In genomic region chr1:204079608-204079999, GRCh38 we compare ENCODE assay signal across 9 cellular contexts. TPM values are rescaled to one million over a fixed set of nuclear protein-coding genes. Genes with fewer than 3 reads are reported as not detected.
A peak's percentile ranks its signal among the peaks of the same experiment; 100 is the strongest.
DNase-seq lines count a peak whose midpoint lies in the region; ATAC-seq and TF ChIP-seq lines count a peak whose summit lies in the region.
"Had no signal": no experiment of that assay in that cellular context is flagged by ENCODE, and none has a peak within 500 bp of the region (broad histone marks: within the 10 kb centered on the region; RNA-seq: fewer than 3 reads in every experiment).

No MANE protein-coding gene starts in this region.

- TF ChIP-seq CTCF in adrenal gland (IDR thresholded peaks at IDR 0.05): no peak

- H3K27ac ChIP-seq in adrenal gland: peak overlapping the region; percentile 14 to 82 (median 62)

- no peaks in the 10 kb centered on the region for H3K36me3 ChIP-seq in adrenal gland (replicated peaks in 1 of 2)

- no peaks in the 10 kb centered on the region for H3K27me3 ChIP-seq in adrenal gland

- WGBS in adrenal gland, 4 donors: 38 to 69% (median 65%) methylated on average over 1 to 3 of the region's 3 CpGs

- no peak for ATAC-seq in stimulated activated effector memory CD8-positive, alpha-beta T cell treated with anti-CD3 and anti-CD28 coated beads, Interleukin-12 subunit alpha, Interleukin-12 subunit beta, amount 100 ng/mL, for 72 hours
- no peak for ATAC-seq in GM19035 (IDR thresholded peaks at IDR 0.05; ENCODE audit: unreplicated experiment)
- ATAC-seq in HG03565 (IDR thresholded peaks at IDR 0.05; ENCODE audit: unreplicated experiment): no peak
- no peak for ATAC-seq in GM21737 (IDR thresholded peaks at IDR 0.05; ENCODE audit: unreplicated experiment)
- ATAC-seq: activated T-helper 17 cell treated with anti-CD3 and anti-CD28 coated beads, Interleukin-2, amount 50 U/mL, for 72 hours had no signal

- H3K27ac Mint-ChIP-seq in immature natural killer cell: peak overlapping the region in 1 of 6 donors; percentile 19
- H3K27ac Mint-ChIP-seq in stimulated activated effector memory CD8-positive, alpha-beta T cell treated with anti-CD3 and anti-CD28 coated beads, Interleukin-12 subunit alpha, Interleukin-12 subunit beta, amount 100 ng/mL, for 72 hours: no peak overlapping the region
- H3K27ac Mint-ChIP-seq: activated T-helper 17 cell treated with anti-CD3 and anti-CD28 coated beads, Interleukin-2, amount 50 U/mL, for 72 hours had no signal

- DNase-seq in HT1080 (ENCODE audit: low read depth) (peak; percentile 42), adrenal gland (no peak), immature natural killer cell (no peak), RKO (ENCODE audit: low spot score) (no peak)
- no peak for DNase-seq in stimulated activated effector memory CD8-positive, alpha-beta T cell treated with anti-CD3 and anti-CD28 coated beads, Interleukin-12 subunit alpha, Interleukin-12 subunit beta, amount 100 ng/mL, for 72 hours (ENCODE audit: low spot score in 2 of 2)

- H3K9me3 Mint-ChIP-seq in immature natural killer cell: no peaks in the 10 kb centered on the region
- no peaks in the 10 kb centered on the region for H3K9me3 Mint-ChIP-seq in stimulated activated effector memory CD8-positive, alpha-beta T cell treated with anti-CD3 and anti-CD28 coated beads, Interleukin-12 subunit alpha, Interleukin-12 subunit beta, amount 100 ng/mL, for 72 hours
- H3K9me3 Mint-ChIP-seq: activated T-helper 17 cell treated with anti-CD3 and anti-CD28 coated beads, Interleukin-2, amount 50 U/mL, for 72 hours had no signal

- H3K9me3 ChIP-seq in adrenal gland (replicated peaks in 1 of 3): no peaks in the 10 kb centered on the region

- intact Hi-C loops in adrenal gland (cut with DNase I): loop anchor here (5.0 kb wide), 1 partner anchor 48 kb away; no protein-coding TSS in a partner anchor

- H3K4me3 Mint-ChIP-seq in immature natural killer cell: peak overlapping the region in 4 of 5 donors; percentile 10 to 69 (median 53)
- peak overlapping the region; percentile 1 for H3K4me3 Mint-ChIP-seq in stimulated activated effector memory CD8-positive, alpha-beta T cell treated with anti-CD3 and anti-CD28 coated beads, Interleukin-12 subunit alpha, Interleukin-12 subunit beta, amount 100 ng/mL, for 72 hours
- H3K4me3 Mint-ChIP-seq: activated T-helper 17 cell treated with anti-CD3 and anti-CD28 coated beads, Interleukin-2, amount 50 U/mL, for 72 hours had no signal

- H3K36me3 Mint-ChIP-seq in immature natural killer cell: peaks cover 0 to 4% (median 0%) of the 10 kb centered on the region in 3 donors
- H3K36me3 Mint-ChIP-seq in stimulated activated effector memory CD8-positive, alpha-beta T cell treated with anti-CD3 and anti-CD28 coated beads, Interleukin-12 subunit alpha, Interleukin-12 subunit beta, amount 100 ng/mL, for 72 hours: no peaks in the 10 kb centered on the region

- H3K4me3 ChIP-seq in adrenal gland: peak overlapping the region in 1 of 4 donors; percentile 15

- peaks cover 40 to 71% of the 10 kb centered on the region in 2 donors for H3K4me1 Mint-ChIP-seq in immature natural killer cell
- peaks cover 54% of the 10 kb centered on the region for H3K4me1 Mint-ChIP-seq in stimulated activated effector memory CD8-positive, alpha-beta T cell treated with anti-CD3 and anti-CD28 coated beads, Interleukin-12 subunit alpha, Interleukin-12 subunit beta, amount 100 ng/mL, for 72 hours
- H3K4me1 Mint-ChIP-seq: activated T-helper 17 cell treated with anti-CD3 and anti-CD28 coated beads, Interleukin-2, amount 50 U/mL, for 72 hours had no signal

- TF ChIP-seq POLR2A in adrenal gland (IDR thresholded peaks at IDR 0.05): no peak

- peaks cover 23 to 84% of the 10 kb centered on the region in 2 donors for H3K4me1 ChIP-seq in adrenal gland (replicated peaks in 1 of 2)

- peaks cover 0 to 4% (median 1%) of the 10 kb centered on the region in 3 donors for H3K27me3 Mint-ChIP-seq in immature natural killer cell (ENCODE audit: low read depth in 3 of 3)

RNA-seq across cellular contexts. Expression of gene SOX13, which starts 6.7 kb away (rescaled TPM):
- 7.4 and 7.9 TPM in 2 replicates for total RNA-seq in HT1080 (2014; rRNA removed; shearing (Covaris generic))
- polyA plus RNA-seq in HT1080 (2015; cell fraction: cytosol; rRNA removed): 3.6 and 4.7 TPM in 2 replicates
- polyA plus RNA-seq in HT1080 (2015; cell fraction: nucleus; rRNA removed): 7.4 and 9.6 TPM in 2 replicates
- 10 to 100 TPM; 13.7 to 44.5 (median 28.7) TPM for total RNA-seq in adrenal gland
- polyA plus RNA-seq in adrenal gland (10 to 100 TPM; 10.1 to 23.6 (median 10.3) TPM), immature natural killer cell (1 to 10 TPM in 2 of 3 donors, under 1 TPM in 1; 0.54 to 6.6 (median 2.2) TPM)
